In the genomic region with DNA sequence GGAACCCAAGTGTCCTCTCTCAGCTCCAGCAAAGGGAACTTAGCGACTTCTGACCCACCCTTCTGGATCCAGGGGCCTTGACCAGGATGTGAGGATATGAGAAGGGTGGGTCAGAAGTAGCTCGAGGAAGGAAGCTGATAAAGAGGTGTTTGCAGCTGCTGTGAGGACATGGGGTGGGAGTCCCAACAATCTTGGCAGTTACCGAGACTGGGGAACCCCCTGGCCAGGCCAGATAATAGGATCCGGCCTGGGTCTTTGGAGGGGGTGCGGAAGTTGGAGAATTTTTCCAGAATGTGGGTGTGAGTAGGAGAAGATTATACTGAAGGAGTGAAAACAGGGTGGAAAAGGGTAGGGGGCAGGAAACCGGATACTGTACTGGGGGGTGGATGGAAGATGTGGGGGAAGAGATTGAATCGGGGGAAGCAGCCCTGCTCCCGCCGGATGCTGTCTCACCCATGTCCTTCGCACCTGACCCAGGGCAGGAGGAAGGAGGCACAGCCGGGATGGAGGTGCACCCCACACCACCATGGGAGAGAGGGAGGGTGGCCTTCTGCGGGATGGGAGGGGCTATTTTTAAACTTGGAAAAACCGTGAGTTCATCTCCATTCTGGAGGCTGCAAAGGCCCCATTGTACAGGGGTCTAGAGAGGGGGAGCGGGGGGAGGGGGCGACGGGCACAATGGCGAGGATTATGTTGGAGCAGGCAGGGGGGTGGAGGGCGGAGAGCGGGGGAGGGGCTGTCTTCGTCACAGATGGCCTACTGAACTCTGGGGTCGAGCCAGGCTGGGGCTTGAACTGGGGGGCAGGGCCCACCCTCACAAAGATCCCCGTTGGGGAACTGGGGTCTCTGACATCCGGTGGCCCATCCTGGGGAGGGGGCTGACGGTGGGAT, we compare ENCODE assay signal across 10 cellular contexts. TPM values are rescaled to one million over a fixed set of nuclear protein-coding genes. Genes with fewer than 3 reads are reported as not detected.
A peak's percentile ranks its signal among the peaks of the same experiment; 100 is the strongest.
DNase-seq lines count a peak whose midpoint lies in the region; FAIRE-seq and TF ChIP-seq lines count a peak whose summit lies in the region.
"Had no signal": no experiment of that assay in that cellular context is flagged by ENCODE, and none has a peak within 500 bp of the region (broad histone marks: within the 10 kb centered on the region; RNA-seq: fewer than 3 reads in every experiment).

No MANE protein-coding gene starts in this region.

- H3K27me3 ChIP-seq in AG04450 (ENCODE audit: control insufficient read depth, insufficient read depth, low read length), result no peaks in the 10 kb centered on the region
- peaks cover 14% of the 10 kb centered on the region for H3K27me3 ChIP-seq in NT2/D1 (ENCODE audit: insufficient read depth, insufficient read length)
- H3K27me3 ChIP-seq in H1 (replicated peaks in 1 of 4; ENCODE audit: control insufficient read depth in 3 of 4, extremely low read depth in 1 of 4, insufficient read depth in 3 of 4, low read length in 3 of 4), result peaks cover 5 to 38% (median 30%) of the 10 kb centered on the region in 4 experiments

- H3K18ac ChIP-seq in H1 (ENCODE audit: extremely low read depth, low read length), result peak overlapping the region; percentile 85; the same call in 1 of the 2 replicates

- no peak for TF ChIP-seq RAD21 in H1 (IDR thresholded peaks at IDR 0.05 in 1 of 2, conservative IDR thresholded peaks at IDR 0.05 in 1 of 2; ENCODE audit: low read depth in 2 of 2, low read length in 2 of 2)

- H3K4me1 ChIP-seq in NT2/D1 (ENCODE audit: insufficient read depth, insufficient read length) (peaks cover 20% of the 10 kb centered on the region), H1 (replicated peaks in 1 of 4; ENCODE audit: control insufficient read depth in 3 of 4, insufficient read depth in 4 of 4, low read length in 3 of 4) (peaks cover 11 to 51% (median 46%) of the 10 kb centered on the region in 4 experiments)

- H2BK5ac ChIP-seq in H1 (ENCODE audit: low read depth, low read length), result peak overlapping the region; percentile 91; the same call in 1 of the 2 replicates

- CTCF ChIA-PET in AG04450 (lab: Charles Lee) (interaction anchor here (1.1 to 8.8 kb wide), 11 partner anchors 13 to 225 kb away, joined by 3 to 161 read pairs (median 6); a partner anchor contains a TSS), H1 (lab: Charles Lee; ENCODE audit: partially characterized antibody) (interaction anchor here (1.2 to 16.8 kb wide), 8 partner anchors 10 to 155 kb away, joined by 4 to 415 read pairs (median 12); a partner anchor contains a TSS)

- peak overlapping the region; percentile 98 for H2BK15ac ChIP-seq in H1 (ENCODE audit: low read length)

- H3K9ac ChIP-seq in NT2/D1 (ENCODE audit: insufficient read length, low read depth) (peak overlapping the region; percentile 75), H1 (replicated peaks in 1 of 4; ENCODE audit: extremely low read depth in 1 of 4, low read depth in 3 of 4, low read length in 3 of 4) (peak overlapping the region in 2 of 4 experiments; percentile 42 to 45; a peak in 2 of 7 replicates)

- H2AFZ ChIP-seq in H1 (ENCODE audit: low read length), result no peak overlapping the region

- H3K36me3 ChIP-seq in NT2/D1 (ENCODE audit: insufficient read depth, insufficient read length, low read length) (peaks cover 1% of the 10 kb centered on the region), H1 (ENCODE audit: control insufficient read depth in 2 of 4, insufficient read depth in 4 of 4, low read length in 3 of 4) (no peaks in the 10 kb centered on the region)
- H3K36me3 ChIP-seq: neutrophil had no signal

- no peak for DNase-seq in AG04450 (ENCODE audit: low read depth, low spot score)
- no peak for DNase-seq in NT2/D1 (ENCODE audit: low read depth, low spot score)
- no peak for DNase-seq in H1 (ENCODE audit: low read depth in 1 of 2, low spot score in 2 of 2)
- no peak for DNase-seq in ecto neural progenitor cell (ENCODE audit: low spot score)
- no peak for DNase-seq in NCI-H510A treated with DMSO at 0.1 percent for 48 hours (lab: John Stamatoyannopoulos, UW)
- no peak for DNase-seq in stimulated activated CD4-positive, alpha-beta T cell treated with anti-CD3 and anti-CD28 coated beads, Interleukin-2, amount 100 ng/mL, for 48 hours
- DNase-seq in NCI-H345 treated with DMSO at 0.1 percent for 48 hours (lab: John Stamatoyannopoulos, UW; ENCODE audit: unreplicated experiment), result no peak

- H2BK120ac ChIP-seq in H1 (replicated peaks; ENCODE audit: low read depth, low read length), result peak overlapping the region; percentile 36

- H4K91ac ChIP-seq in H1 (replicated peaks; ENCODE audit: insufficient read length, low read length), result peak overlapping the region; percentile 94

- H3K14ac ChIP-seq in H1 (ENCODE audit: insufficient read length), result no peak overlapping the region

- H2BK20ac ChIP-seq in H1 (ENCODE audit: low read length), result peak overlapping the region; percentile 96; the same call in 1 of the 2 replicates

- no peaks in the 10 kb centered on the region for H3K9me3 Mint-ChIP-seq in nephron

- H3K27me3 Mint-ChIP-seq in nephron (ENCODE audit: low read depth), result peaks cover 14% of the 10 kb centered on the region

- peaks cover 35% of the 10 kb centered on the region for H3K4me1 Mint-ChIP-seq in nephron

- no peaks in the 10 kb centered on the region; the same call in 1 of the 2 replicates for H3K9me3 ChIP-seq in AG04450 (ENCODE audit: control insufficient read depth, insufficient read depth, low read length)
- H3K9me3 ChIP-seq in NT2/D1 (ENCODE audit: insufficient read depth, low read length), result no peaks in the 10 kb centered on the region
- H3K9me3 ChIP-seq in H1 (ENCODE audit: insufficient read depth in 2 of 2, low read depth in 1 of 2, low read length in 1 of 2), result no peaks in the 10 kb centered on the region
- H3K9me3 ChIP-seq: neutrophil had no signal

- H3K4me3 Mint-ChIP-seq in nephron, result peak overlapping the region; percentile 73 to 81 (median 74)

- WGBS in H1 (ENCODE audit: extremely low coverage in 1 of 2, insufficient coverage in 1 of 2, insufficient read length in 1 of 2, insufficient replicate concordance in 2 of 2, low coverage in 1 of 2, low lambda C conversion rate in 2 of 2, missing lambda C conversion rate in 1 of 2), 2 experiments, result 47% methylated on average over 9 of the region's 24 CpGs; no CpG with 5 or more reads in 1 of the 2 experiments

- peak overlapping the region; percentile 98; the same call in 1 of the 2 replicates for H2BK12ac ChIP-seq in H1 (ENCODE audit: low read depth, low read length)

- no peaks in the 10 kb centered on the region for H3K79me2 ChIP-seq in H1 (ENCODE audit: control insufficient read depth in 1 of 2, insufficient read depth in 2 of 2, low read length in 2 of 2)

- no peak overlapping the region for H3K23ac ChIP-seq in H1 (ENCODE audit: insufficient read length)

- H3K27ac Mint-ChIP-seq in nephron, result peak overlapping the region; percentile 65 to 92 (median 67)

- TF ChIP-seq POLR2A in H1 (IDR thresholded peaks at IDR 0.05; ENCODE audit: control extremely low read depth in 1 of 2, low read depth in 2 of 2, low read length in 2 of 2), result no peak

- H3K56ac ChIP-seq in H1 (replicated peaks; ENCODE audit: insufficient read length, low read depth, low read length), result no peak overlapping the region

- H4K8ac ChIP-seq in H1 (ENCODE audit: extremely low read depth, insufficient read depth, low read length), result peak overlapping the region; percentile 88

- H3K4me3 ChIP-seq in AG04450 (ENCODE audit: low read depth, low read length) (no peak overlapping the region; the same call in 1 of the 2 replicates), NT2/D1 (ENCODE audit: insufficient read length, low read depth) (peak overlapping the region; percentile 39), H1 (ENCODE audit: extremely low read depth in 1 of 4, insufficient read depth in 2 of 4, low read depth in 3 of 4, low read length in 4 of 4) (peak overlapping the region; percentile 39 to 68 (median 54); a peak in 6 of 8 replicates)

- H3K4ac ChIP-seq in H1 (replicated peaks; ENCODE audit: insufficient read length, low read depth, low read length), result peak overlapping the region; percentile 45

- H4K20me1 ChIP-seq in H1 (replicated peaks in 1 of 2; ENCODE audit: control insufficient read depth in 1 of 2, insufficient read depth in 2 of 2, low read length in 2 of 2), result peaks cover 2% of the 10 kb centered on the region in 2 experiments

- no peaks in the 10 kb centered on the region for H3K36me3 Mint-ChIP-seq in nephron (ENCODE audit: low read depth)

- POLR2A ChIA-PET in AG04450 (lab: Yijun Ruan, JAX) (interaction anchor here (0.6 to 2.6 kb wide), 4 partner anchors 18 to 155 kb away, joined by 3 to 34 read pairs (median 12); a partner anchor contains a TSS), H1 (lab: Charles Lee; ENCODE audit: partially characterized antibody) (interaction anchor here (1.0 to 5.4 kb wide), 11 partner anchors 9 to 235 kb away, joined by 3 to 44 read pairs (median 7); a partner anchor contains a TSS)

- TF ChIP-seq CTCF in AG04450 (IDR thresholded peaks at IDR 0.05; ENCODE audit: low read depth, low read length), result no peak
- TF ChIP-seq CTCF in H1 (IDR thresholded peaks at IDR 0.05; ENCODE audit: control extremely low read depth in 1 of 3, insufficient read depth in 1 of 3, low read depth in 1 of 3, low read length in 3 of 3), result no peak
- no peak for TF ChIP-seq CTCF in nephron (IDR thresholded peaks at IDR 0.05; ENCODE audit: unreplicated experiment in 3 of 3)

- peak overlapping the region; percentile 65 for H3K27ac ChIP-seq in AG04450 (ENCODE audit: low read depth, low read length)
- no peak overlapping the region for H3K27ac ChIP-seq in H1 (ENCODE audit: low read depth, low read length)
- H3K27ac ChIP-seq: neutrophil had no signal

- H3K4me2 ChIP-seq in H1 (ENCODE audit: insufficient read depth in 1 of 2, low read depth in 2 of 2, low read length in 2 of 2), result peak overlapping the region; percentile 83 to 97

- TF ChIP-seq EP300 in H1 (IDR thresholded peaks at IDR 0.05; ENCODE audit: borderline replicate concordance in 1 of 2, low read depth in 2 of 2, low read length in 2 of 2), result no peak

- H3K79me1 ChIP-seq in H1 (ENCODE audit: low read depth, low read length), result no peaks in the 10 kb centered on the region

- no peak overlapping the region for H4K5ac ChIP-seq in H1 (ENCODE audit: insufficient read length, low read depth, low read length)

- H3K23me2 ChIP-seq in H1 (ENCODE audit: low read depth, low read length), result peaks cover 31% of the 10 kb centered on the region

- no peak for FAIRE-seq in H1 (lab: Jason Lieb, UNC)

- H2AK5ac ChIP-seq in H1 (ENCODE audit: low read depth, low read length), result peak overlapping the region; percentile 93; the same call in 1 of the 2 replicates

RNA-seq across cellular contexts. Expression of a gene that starts 3.0 kb away (rescaled TPM):
- polyA plus RNA-seq in AG04450 (2011; rRNA removed) (41.9 and 53.4 TPM in 2 replicates), H1 (2011; rRNA removed) (32.2 and 63.2 TPM in 2 replicates)
- 33.6 and 38.8 TPM in 2 replicates for polyA minus RNA-seq in AG04450 (2011; rRNA and poly(A)+ RNA removed)
- 19.6 and 22.4 TPM in 2 replicates for total RNA-seq in H1 (2021; fragmentation: NEBNext Ultra II Directional; extraction: Animal tissue kit (Norgen Biotek cat#: 25700))
- polyA plus RNA-seq in H1 (2011; cell fraction: cytosol; rRNA removed), result 60.7 TPM
- 25.3 TPM for polyA plus RNA-seq in H1 (2011; cell fraction: nucleus; rRNA removed)
- 12.0 to 16.4 TPM (median 13.7 TPM) in 4 replicates for polyA plus RNA-seq in H1 (2012, experiment 1 of 2)
- polyA plus RNA-seq in H1 (2012, experiment 2 of 2), result 12.7 TPM
- polyA plus RNA-seq in H1 (2013, experiment 1 of 2), result 28.6 TPM
- polyA plus RNA-seq in H1 (2013, experiment 2 of 2), result 28.6 TPM
- 11.1 and 12.2 TPM in 2 replicates for polyA minus RNA-seq in H1 (2011; rRNA and poly(A)+ RNA removed)
- polyA minus RNA-seq in H1 (2011; cell fraction: cytosol; rRNA and poly(A)+ RNA removed), result 11.2 TPM
- 19.3 TPM for polyA minus RNA-seq in H1 (2011; cell fraction: nucleus; rRNA and poly(A)+ RNA removed)

RNA-seq across cellular contexts. Expression of a gene that starts 14.4 kb away (rescaled TPM):
- 27.1 and 35.3 TPM in 2 replicates for polyA plus RNA-seq in AG04450 (2011; rRNA removed)
- 38.4 and 59.5 TPM in 2 replicates for polyA minus RNA-seq in AG04450 (2011; rRNA and poly(A)+ RNA removed)
- total RNA-seq in H1 (2021; fragmentation: NEBNext Ultra II Directional; extraction: Animal tissue kit (Norgen Biotek cat#: 25700)), result 82.7 and 86.6 TPM in 2 replicates
- 84.0 and 126 TPM in 2 replicates for polyA plus RNA-seq in H1 (2011; rRNA removed)
- 70.2 TPM for polyA plus RNA-seq in H1 (2011; cell fraction: cytosol; rRNA removed)
- polyA plus RNA-seq in H1 (2011; cell fraction: nucleus; rRNA removed), result 78.5 TPM
- polyA plus RNA-seq in H1 (2012, experiment 1 of 2), result 62.6 to 82.3 TPM (median 76.8 TPM) in 4 replicates
- polyA plus RNA-seq in H1 (2012, experiment 2 of 2), result 108 TPM
- 78.7 TPM for polyA plus RNA-seq in H1 (2013, experiment 1 of 2)
- polyA plus RNA-seq in H1 (2013, experiment 2 of 2), result 85.7 TPM
- 91.8 and 114 TPM in 2 replicates for polyA minus RNA-seq in H1 (2011; rRNA and poly(A)+ RNA removed)
- 73.1 TPM for polyA minus RNA-seq in H1 (2011; cell fraction: cytosol; rRNA and poly(A)+ RNA removed)
- polyA minus RNA-seq in H1 (2011; cell fraction: nucleus; rRNA and poly(A)+ RNA removed), result 59.0 TPM

RNA-seq across cellular contexts. Expression of a gene that starts 20.7 kb away (rescaled TPM):
- polyA plus RNA-seq in AG04450 (2011; rRNA removed) (8.3 and 10.9 TPM in 2 replicates), H1 (2011; rRNA removed) (2.7 and 3.4 TPM in 2 replicates)
- polyA minus RNA-seq in AG04450 (2011; rRNA and poly(A)+ RNA removed), result 4.3 and 4.9 TPM in 2 replicates
- total RNA-seq in H1 (2021; fragmentation: NEBNext Ultra II Directional; extraction: Animal tissue kit (Norgen Biotek cat#: 25700)), result 1.5 and 2.2 TPM in 2 replicates
- polyA plus RNA-seq in H1 (2011; cell fraction: cytosol; rRNA removed), result 3.0 TPM
- polyA plus RNA-seq in H1 (2011; cell fraction: nucleus; rRNA removed), result 3.0 TPM
- polyA plus RNA-seq in H1 (2012, experiment 1 of 2), result 1.1 to 2.5 TPM (median 1.7 TPM) in 4 replicates
- polyA plus RNA-seq in H1 (2012, experiment 2 of 2), result 2.3 TPM
- polyA plus RNA-seq in H1 (2013, experiment 1 of 2), result 1.3 TPM
- 1.5 TPM for polyA plus RNA-seq in H1 (2013, experiment 2 of 2)
- 0.73 and 0.76 TPM in 2 replicates for polyA minus RNA-seq in H1 (2011; rRNA and poly(A)+ RNA removed)
- polyA minus RNA-seq in H1 (2011; cell fraction: cytosol; rRNA and poly(A)+ RNA removed), result 1.5 TPM
- 2.2 TPM for polyA minus RNA-seq in H1 (2011; cell fraction: nucleus; rRNA and poly(A)+ RNA removed)

RNA-seq across cellular contexts. Expression of a gene that starts 26.6 kb away (rescaled TPM):
- polyA plus RNA-seq in AG04450 (2011; rRNA removed) (not detected in 2 replicates), H1 (2011; rRNA removed) (0.02 TPM in 2 replicates)
- polyA minus RNA-seq in AG04450 (2011; rRNA and poly(A)+ RNA removed), result not detected in 2 replicates
- total RNA-seq in H1 (2021; fragmentation: NEBNext Ultra II Directional; extraction: Animal tissue kit (Norgen Biotek cat#: 25700)), result not detected in 2 replicates
- polyA plus RNA-seq in H1 (2011; cell fraction: cytosol; rRNA removed), result not detected
- polyA plus RNA-seq in H1 (2011; cell fraction: nucleus; rRNA removed), result 0.09 TPM
- polyA plus RNA-seq in H1 (2012, experiment 1 of 2), result not detected in 4 replicates
- not detected for polyA plus RNA-seq in H1 (2012, experiment 2 of 2)
- polyA plus RNA-seq in H1 (2013, experiment 1 of 2), result 0.02 TPM
- 0.02 TPM for polyA plus RNA-seq in H1 (2013, experiment 2 of 2)
- polyA minus RNA-seq in H1 (2011; rRNA and poly(A)+ RNA removed), result not detected in 2 replicates
- not detected for polyA minus RNA-seq in H1 (2011; cell fraction: cytosol; rRNA and poly(A)+ RNA removed)
- polyA minus RNA-seq in H1 (2011; cell fraction: nucleus; rRNA and poly(A)+ RNA removed), result not detected
- total RNA-seq: HT1080 had no signal
